In the genomic region with DNA sequence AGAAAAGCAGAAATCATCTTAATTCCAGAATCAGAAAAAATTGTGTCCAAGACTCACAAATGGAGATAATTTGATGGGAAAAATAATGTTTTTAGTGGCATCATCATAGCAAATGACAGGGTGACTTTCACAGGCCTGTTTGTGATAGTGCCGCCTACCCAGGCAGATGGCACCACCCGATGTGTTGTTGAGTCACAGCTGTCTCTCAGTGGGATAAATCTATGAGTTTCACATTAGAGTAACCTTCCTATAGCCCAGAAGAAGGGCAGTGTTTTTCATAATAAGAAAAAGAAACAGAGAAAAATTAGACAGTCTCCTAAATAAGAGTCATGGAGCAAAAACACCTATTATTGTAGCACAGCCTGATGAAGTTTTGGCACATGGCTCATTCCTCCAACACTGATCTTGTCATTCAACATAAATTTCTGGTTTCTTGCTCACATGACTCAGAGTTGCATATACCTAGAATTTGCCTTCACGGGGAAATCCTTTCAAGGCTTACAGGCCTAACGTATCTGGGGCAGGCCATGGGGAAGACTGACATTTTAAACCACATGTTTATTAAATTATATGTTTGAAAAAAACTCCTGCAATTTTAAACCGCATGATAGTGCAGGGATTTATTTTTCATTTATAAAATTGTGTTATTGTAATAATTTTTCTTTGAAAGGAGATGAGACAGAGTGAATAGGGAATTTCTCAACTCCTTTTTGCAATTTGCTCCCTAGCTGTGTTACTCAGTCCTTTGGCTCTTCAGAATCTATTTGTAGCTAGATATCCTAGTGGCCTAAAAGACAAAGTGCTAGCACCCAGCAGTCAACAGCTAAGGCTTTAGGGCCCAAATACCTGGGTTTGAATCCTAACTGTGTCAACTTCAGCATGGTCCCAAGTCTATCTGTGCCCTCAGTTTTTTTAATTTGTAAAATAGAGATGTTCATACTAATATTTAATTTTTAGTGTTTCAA, we compare ENCODE assay signal across 1 cellular context.
TF ChIP-seq lines count a peak whose summit lies in the region.

No MANE protein-coding gene starts in this region.

TF ChIP-seq in WTC11, 78 proteins besides CTCF, POLR2A, EP300 and RAD21 (continued from another document):
- TF ChIP-seq, protein P1, sequence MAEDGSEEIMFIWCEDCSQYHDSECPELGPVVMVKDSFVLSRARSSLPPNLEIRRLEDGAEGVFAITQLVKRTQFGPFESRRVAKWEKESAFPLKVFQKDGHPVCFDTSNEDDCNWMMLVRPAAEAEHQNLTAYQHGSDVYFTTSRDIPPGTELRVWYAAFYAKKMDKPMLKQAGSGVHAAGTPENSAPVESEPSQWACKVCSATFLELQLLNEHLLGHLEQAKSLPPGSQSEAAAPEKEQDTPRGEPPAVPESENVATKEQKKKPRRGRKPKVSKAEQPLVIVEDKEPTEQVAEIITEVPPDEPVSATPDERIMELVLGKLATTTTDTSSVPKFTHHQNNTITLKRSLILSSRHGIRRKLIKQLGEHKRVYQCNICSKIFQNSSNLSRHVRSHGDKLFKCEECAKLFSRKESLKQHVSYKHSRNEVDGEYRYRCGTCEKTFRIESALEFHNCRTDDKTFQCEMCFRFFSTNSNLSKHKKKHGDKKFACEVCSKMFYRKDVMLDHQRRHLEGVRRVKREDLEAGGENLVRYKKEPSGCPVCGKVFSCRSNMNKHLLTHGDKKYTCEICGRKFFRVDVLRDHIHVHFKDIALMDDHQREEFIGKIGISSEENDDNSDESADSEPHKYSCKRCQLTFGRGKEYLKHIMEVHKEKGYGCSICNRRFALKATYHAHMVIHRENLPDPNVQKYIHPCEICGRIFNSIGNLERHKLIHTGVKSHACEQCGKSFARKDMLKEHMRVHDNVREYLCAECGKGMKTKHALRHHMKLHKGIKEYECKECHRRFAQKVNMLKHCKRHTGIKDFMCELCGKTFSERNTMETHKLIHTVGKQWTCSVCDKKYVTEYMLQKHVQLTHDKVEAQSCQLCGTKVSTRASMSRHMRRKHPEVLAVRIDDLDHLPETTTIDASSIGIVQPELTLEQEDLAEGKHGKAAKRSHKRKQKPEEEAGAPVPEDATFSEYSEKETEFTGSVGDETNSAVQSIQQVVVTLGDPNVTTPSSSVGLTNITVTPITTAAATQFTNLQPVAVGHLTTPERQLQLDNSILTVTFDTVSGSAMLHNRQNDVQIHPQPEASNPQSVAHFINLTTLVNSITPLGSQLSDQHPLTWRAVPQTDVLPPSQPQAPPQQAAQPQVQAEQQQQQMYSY (CRISPR knock-in tag; IDR thresholded peaks at IDR 0.05) = no peak
- TF ChIP-seq, protein P2, sequence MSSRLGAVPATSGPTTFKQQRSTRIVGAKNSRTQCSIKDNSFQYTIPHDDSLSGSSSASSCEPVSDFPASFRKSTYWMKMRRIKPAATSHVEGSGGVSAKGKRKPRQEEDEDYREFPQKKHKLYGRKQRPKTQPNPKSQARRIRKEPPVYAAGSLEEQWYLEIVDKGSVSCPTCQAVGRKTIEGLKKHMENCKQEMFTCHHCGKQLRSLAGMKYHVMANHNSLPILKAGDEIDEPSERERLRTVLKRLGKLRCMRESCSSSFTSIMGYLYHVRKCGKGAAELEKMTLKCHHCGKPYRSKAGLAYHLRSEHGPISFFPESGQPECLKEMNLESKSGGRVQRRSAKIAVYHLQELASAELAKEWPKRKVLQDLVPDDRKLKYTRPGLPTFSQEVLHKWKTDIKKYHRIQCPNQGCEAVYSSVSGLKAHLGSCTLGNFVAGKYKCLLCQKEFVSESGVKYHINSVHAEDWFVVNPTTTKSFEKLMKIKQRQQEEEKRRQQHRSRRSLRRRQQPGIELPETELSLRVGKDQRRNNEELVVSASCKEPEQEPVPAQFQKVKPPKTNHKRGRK (CRISPR knock-in tag; IDR thresholded peaks at IDR 0.05; ENCODE audit: borderline replicate concordance) = no peak
- no peak for TF ChIP-seq IRF2 (CRISPR knock-in tag; IDR thresholded peaks at IDR 0.05; ENCODE audit: borderline replicate concordance, low read depth)
- no peak for TF ChIP-seq TEAD1 (CRISPR knock-in tag; IDR thresholded peaks at IDR 0.05)
- TF ChIP-seq TCF7 (CRISPR knock-in tag; IDR thresholded peaks at IDR 0.05; ENCODE audit: low read depth) = no peak
- TF ChIP-seq, protein P3, sequence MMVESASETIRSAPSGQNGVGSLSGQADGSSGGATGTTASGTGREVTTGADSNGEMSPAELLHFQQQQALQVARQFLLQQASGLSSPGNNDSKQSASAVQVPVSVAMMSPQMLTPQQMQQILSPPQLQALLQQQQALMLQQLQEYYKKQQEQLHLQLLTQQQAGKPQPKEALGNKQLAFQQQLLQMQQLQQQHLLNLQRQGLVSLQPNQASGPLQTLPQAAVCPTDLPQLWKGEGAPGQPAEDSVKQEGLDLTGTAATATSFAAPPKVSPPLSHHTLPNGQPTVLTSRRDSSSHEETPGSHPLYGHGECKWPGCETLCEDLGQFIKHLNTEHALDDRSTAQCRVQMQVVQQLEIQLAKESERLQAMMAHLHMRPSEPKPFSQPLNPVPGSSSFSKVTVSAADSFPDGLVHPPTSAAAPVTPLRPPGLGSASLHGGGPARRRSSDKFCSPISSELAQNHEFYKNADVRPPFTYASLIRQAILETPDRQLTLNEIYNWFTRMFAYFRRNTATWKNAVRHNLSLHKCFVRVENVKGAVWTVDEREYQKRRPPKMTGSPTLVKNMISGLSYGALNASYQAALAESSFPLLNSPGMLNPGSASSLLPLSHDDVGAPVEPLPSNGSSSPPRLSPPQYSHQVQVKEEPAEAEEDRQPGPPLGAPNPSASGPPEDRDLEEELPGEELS (CRISPR knock-in tag; IDR thresholded peaks at IDR 0.05) = no peak
- TF ChIP-seq ZNF138 (CRISPR knock-in tag; conservative IDR thresholded peaks at IDR 0.05) = no peak
- TF ChIP-seq KAT7 (CRISPR knock-in tag; IDR thresholded peaks at IDR 0.05; ENCODE audit: borderline replicate concordance) = no peak
- TF ChIP-seq, protein P4, sequence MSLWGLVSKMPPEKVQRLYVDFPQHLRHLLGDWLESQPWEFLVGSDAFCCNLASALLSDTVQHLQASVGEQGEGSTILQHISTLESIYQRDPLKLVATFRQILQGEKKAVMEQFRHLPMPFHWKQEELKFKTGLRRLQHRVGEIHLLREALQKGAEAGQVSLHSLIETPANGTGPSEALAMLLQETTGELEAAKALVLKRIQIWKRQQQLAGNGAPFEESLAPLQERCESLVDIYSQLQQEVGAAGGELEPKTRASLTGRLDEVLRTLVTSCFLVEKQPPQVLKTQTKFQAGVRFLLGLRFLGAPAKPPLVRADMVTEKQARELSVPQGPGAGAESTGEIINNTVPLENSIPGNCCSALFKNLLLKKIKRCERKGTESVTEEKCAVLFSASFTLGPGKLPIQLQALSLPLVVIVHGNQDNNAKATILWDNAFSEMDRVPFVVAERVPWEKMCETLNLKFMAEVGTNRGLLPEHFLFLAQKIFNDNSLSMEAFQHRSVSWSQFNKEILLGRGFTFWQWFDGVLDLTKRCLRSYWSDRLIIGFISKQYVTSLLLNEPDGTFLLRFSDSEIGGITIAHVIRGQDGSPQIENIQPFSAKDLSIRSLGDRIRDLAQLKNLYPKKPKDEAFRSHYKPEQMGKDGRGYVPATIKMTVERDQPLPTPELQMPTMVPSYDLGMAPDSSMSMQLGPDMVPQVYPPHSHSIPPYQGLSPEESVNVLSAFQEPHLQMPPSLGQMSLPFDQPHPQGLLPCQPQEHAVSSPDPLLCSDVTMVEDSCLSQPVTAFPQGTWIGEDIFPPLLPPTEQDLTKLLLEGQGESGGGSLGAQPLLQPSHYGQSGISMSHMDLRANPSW (CRISPR knock-in tag; conservative IDR thresholded peaks at IDR 0.05; ENCODE audit: low read depth) = no peak
